38 cellular contexts compared by ENCODE assay signal in genomic region chr11:131852757-131853156, GRCh38.
"Had no signal": no experiment of that assay in that cellular context is flagged by ENCODE, and none has a peak within 500 bp of the region (broad histone marks: within the 10 kb centered on the region; RNA-seq: fewer than 3 reads in every experiment).

No MANE protein-coding gene starts in this region.

- ATAC-seq: activated naive CD4-positive, alpha-beta T cell treated with anti-CD3 and anti-CD28 coated beads, Interleukin-2, amount 50 U/mL, for 72 hours; activated naive CD8-positive, alpha-beta T cell treated with anti-CD3 and anti-CD28 coated beads, Interleukin-2, amount 50 U/mL, for 24 hours; activated T-cell treated with anti-CD3 and anti-CD28 coated beads, Interleukin-2, amount 50 U/mL, for 4 hours; activated T-cell treated with anti-CD3 and anti-CD28 coated beads, Interleukin-2, amount 50 U/mL, for 72 hours; activated T-helper 17 cell treated with anti-CD3 and anti-CD28 coated beads, Interleukin-2, amount 50 U/mL, for 72 hours; body of pancreas had no signal

- H3K9me3 ChIP-seq: adrenal gland, ascending aorta, body of pancreas, breast epithelium had no signal

- H3K36me3 Mint-ChIP-seq: activated naive CD4-positive, alpha-beta T cell treated with anti-CD3 and anti-CD28 coated beads, Interleukin-2, amount 10 ng/mL, durations not matched to agents 7 days and 5 days; activated naive CD4-positive, alpha-beta T cell treated with anti-CD3 and anti-CD28 coated beads, Interleukin-2, amount 50 U/mL, for 24 hours; activated naive CD4-positive, alpha-beta T cell treated with anti-CD3 and anti-CD28 coated beads, Interleukin-2, amount 50 U/mL, for 72 hours; activated naive CD8-positive, alpha-beta T cell; activated naive CD8-positive, alpha-beta T cell treated with anti-CD3 and anti-CD28 coated beads for 36 hours; activated naive CD8-positive, alpha-beta T cell treated with anti-CD3 and anti-CD28 coated beads, Interleukin-2, amount 10 ng/mL, durations not matched to agents 7 days and 5 days; brain had no signal

- H3K4me3 Mint-ChIP-seq: activated naive CD4-positive, alpha-beta T cell treated with anti-CD3 and anti-CD28 coated beads for 36 hours; activated naive CD4-positive, alpha-beta T cell treated with anti-CD3 and anti-CD28 coated beads, Interleukin-2, amount 10 ng/mL, durations not matched to agents 7 days and 5 days; activated naive CD4-positive, alpha-beta T cell treated with anti-CD3 and anti-CD28 coated beads, Interleukin-2, amount 50 U/mL, for 24 hours; activated naive CD8-positive, alpha-beta T cell; activated naive CD8-positive, alpha-beta T cell treated with anti-CD3 and anti-CD28 coated beads for 36 hours; activated naive CD8-positive, alpha-beta T cell treated with anti-CD3 and anti-CD28 coated beads, Interleukin-2, amount 10 ng/mL, durations not matched to agents 7 days and 5 days; activated naive CD8-positive, alpha-beta T cell treated with anti-CD3 and anti-CD28 coated beads, Interleukin-2, amount 50 U/mL, for 24 hours; activated T-cell treated with anti-CD3 and anti-CD28 coated beads, Interleukin-2, amount 50 U/mL, for 24 hours; activated T-cell treated with anti-CD3 and anti-CD28 coated beads, Interleukin-2, amount 50 U/mL, for 4 hours; activated T-cell treated with anti-CD3 and anti-CD28 coated beads, Interleukin-2, amount 50 U/mL, for 72 hours; activated T-helper 1 cell treated with anti-CD3 and anti-CD28 coated beads, Interleukin-12 subunit alpha, Interleukin-12 subunit beta, Interleukin-2, Interleukin-4 antibody, amounts not matched to agents 30 ng/mL and 10 ng/mL and 1 ng/mL, durations not matched to agents 14 hours and 24 hours and 36 hours; activated T-helper 17 cell treated with anti-CD3 and anti-CD28 coated beads, Interleukin-2, amount 50 U/mL, for 72 hours; brain; central memory CD8-positive, alpha-beta T cell had no signal

- DNase-seq: activated effector memory CD4-positive, alpha-beta T cell treated with anti-CD3 and anti-CD28 coated beads, Interleukin-2, amount 50 U/mL, for 16 hours; activated effector memory CD4-positive, alpha-beta T cell treated with Interleukin-2 at 50 U/mL for 16 hours; activated gamma-delta T cell; activated gamma-delta T cell treated with Interleukin-2 at 50 U/mL for 16 hours; activated naive CD4-positive, alpha-beta T cell; activated naive CD4-positive, alpha-beta T cell treated with anti-CD3 and anti-CD28 coated beads for 36 hours; activated naive CD4-positive, alpha-beta T cell treated with anti-CD3 and anti-CD28 coated beads, Interleukin-2, amount 10 ng/mL, durations not matched to agents 7 days and 5 days; activated naive CD4-positive, alpha-beta T cell treated with anti-CD3 and anti-CD28 coated beads, Interleukin-2, amount 50 U/mL, for 16 hours; activated naive CD4-positive, alpha-beta T cell treated with Interleukin-2 at 50 U/mL for 16 hours; activated naive CD8-positive, alpha-beta T cell treated with anti-CD3 and anti-CD28 coated beads for 36 hours; activated naive CD8-positive, alpha-beta T cell treated with anti-CD3 and anti-CD28 coated beads, Interleukin-2, amount 10 ng/mL, durations not matched to agents 7 days and 5 days; activated naive CD8-positive, alpha-beta T cell treated with anti-CD3 and anti-CD28 coated beads, Interleukin-2, amount 50 U/mL, for 24 hours; activated T-cell treated with anti-CD3 and anti-CD28 coated beads, Interleukin-2, amount 50 U/mL, for 1 hour; activated T-cell treated with anti-CD3 and anti-CD28 coated beads, Interleukin-2, amount 50 U/mL, for 24 hours; activated T-cell treated with anti-CD3 and anti-CD28 coated beads, Interleukin-2, amount 50 U/mL, for 4 hours; activated T-cell treated with anti-CD3 and anti-CD28 coated beads, Interleukin-2, amount 50 U/mL, for 48 hours; activated T-cell treated with anti-CD3 and anti-CD28 coated beads, Interleukin-2, amount 50 U/mL, for 72 hours; adrenal gland; amniotic stem cell; amygdala; anterior cingulate cortex; aorta; body of pancreas; brain microvascular endothelial cell; caudate nucleus; central memory CD4-positive, alpha-beta T cell; cerebellar nuclear complex had no signal

- H3K4me1 ChIP-seq: adrenal gland, ascending aorta, body of pancreas, breast epithelium had no signal

- H3K27ac ChIP-seq: adrenal gland, ascending aorta, body of pancreas, brain microvascular endothelial cell, breast epithelium, cardiac muscle cell had no signal

- H3K27me3 Mint-ChIP-seq: activated naive CD4-positive, alpha-beta T cell treated with anti-CD3 and anti-CD28 coated beads, Interleukin-2, amount 10 ng/mL, durations not matched to agents 7 days and 5 days; activated naive CD8-positive, alpha-beta T cell; activated naive CD8-positive, alpha-beta T cell treated with anti-CD3 and anti-CD28 coated beads for 36 hours; activated naive CD8-positive, alpha-beta T cell treated with anti-CD3 and anti-CD28 coated beads, Interleukin-2, amount 10 ng/mL, durations not matched to agents 7 days and 5 days; activated naive CD8-positive, alpha-beta T cell treated with anti-CD3 and anti-CD28 coated beads, Interleukin-2, amount 50 U/mL, for 24 hours; activated T-cell treated with anti-CD3 and anti-CD28 coated beads, Interleukin-2, amount 50 U/mL, for 24 hours; activated T-helper 17 cell treated with anti-CD3 and anti-CD28 coated beads, Interleukin-2, amount 50 U/mL, for 72 hours; central memory CD8-positive, alpha-beta T cell had no signal

- H3K4me3 ChIP-seq: adrenal gland, ascending aorta, body of pancreas, breast epithelium, cardiac muscle cell had no signal

- H3K9me3 Mint-ChIP-seq: activated naive CD4-positive, alpha-beta T cell treated with anti-CD3 and anti-CD28 coated beads for 36 hours; activated naive CD4-positive, alpha-beta T cell treated with anti-CD3 and anti-CD28 coated beads, Interleukin-2, amount 50 U/mL, for 24 hours; activated naive CD8-positive, alpha-beta T cell treated with anti-CD3 and anti-CD28 coated beads, Interleukin-2, amount 10 ng/mL, durations not matched to agents 7 days and 5 days; activated T-cell treated with anti-CD3 and anti-CD28 coated beads, Interleukin-2, amount 50 U/mL, for 4 hours; activated T-helper 1 cell treated with anti-CD3 and anti-CD28 coated beads, Interleukin-12 subunit alpha, Interleukin-12 subunit beta, Interleukin-2, Interleukin-4 antibody, amounts not matched to agents 30 ng/mL and 10 ng/mL and 1 ng/mL, durations not matched to agents 14 hours and 24 hours and 36 hours; activated T-helper 17 cell treated with anti-CD3 and anti-CD28 coated beads, Interleukin-2, amount 50 U/mL, for 72 hours; activated T-helper 2 cell treated with anti-CD3 and anti-CD28 coated beads, Interferon-gamma antibody, Interleukin-2, Interleukin-4, amounts not matched to agents 10 μg/mL and 5 μg/mL and 100 μg/mL, durations not matched to agents 14 hours and 24 hours and 36 hours; brain had no signal

- H3K27me3 ChIP-seq: adrenal gland, ascending aorta, body of pancreas, brain microvascular endothelial cell, breast epithelium had no signal

- H3K36me3 ChIP-seq: adrenal gland, ascending aorta, brain microvascular endothelial cell, breast epithelium, cardiac muscle cell had no signal

- H3K4me1 Mint-ChIP-seq: activated naive CD4-positive, alpha-beta T cell treated with anti-CD3 and anti-CD28 coated beads, Interleukin-2, amount 10 ng/mL, durations not matched to agents 7 days and 5 days; activated naive CD4-positive, alpha-beta T cell treated with anti-CD3 and anti-CD28 coated beads, Interleukin-2, amount 50 U/mL, for 24 hours; activated naive CD8-positive, alpha-beta T cell treated with anti-CD3 and anti-CD28 coated beads for 36 hours; activated naive CD8-positive, alpha-beta T cell treated with anti-CD3 and anti-CD28 coated beads, Interleukin-2, amount 10 ng/mL, durations not matched to agents 7 days and 5 days; activated naive CD8-positive, alpha-beta T cell treated with anti-CD3 and anti-CD28 coated beads, Interleukin-2, amount 50 U/mL, for 24 hours; activated T-helper 17 cell treated with anti-CD3 and anti-CD28 coated beads, Interleukin-2, amount 50 U/mL, for 72 hours; central memory CD8-positive, alpha-beta T cell had no signal

- H3K27ac Mint-ChIP-seq: activated naive CD4-positive, alpha-beta T cell treated with anti-CD3 and anti-CD28 coated beads for 36 hours; activated naive CD4-positive, alpha-beta T cell treated with anti-CD3 and anti-CD28 coated beads, Interleukin-2, amount 10 ng/mL, durations not matched to agents 7 days and 5 days; activated naive CD4-positive, alpha-beta T cell treated with anti-CD3 and anti-CD28 coated beads, Interleukin-2, amount 50 U/mL, for 24 hours; activated naive CD4-positive, alpha-beta T cell treated with anti-CD3 and anti-CD28 coated beads, Interleukin-2, amount 50 U/mL, for 72 hours; activated naive CD8-positive, alpha-beta T cell; activated naive CD8-positive, alpha-beta T cell treated with anti-CD3 and anti-CD28 coated beads for 36 hours; activated naive CD8-positive, alpha-beta T cell treated with anti-CD3 and anti-CD28 coated beads, Interleukin-2, amount 10 ng/mL, durations not matched to agents 7 days and 5 days; activated naive CD8-positive, alpha-beta T cell treated with anti-CD3 and anti-CD28 coated beads, Interleukin-2, amount 50 U/mL, for 24 hours; activated T-cell treated with anti-CD3 and anti-CD28 coated beads, Interleukin-2, amount 50 U/mL, for 24 hours; activated T-cell treated with anti-CD3 and anti-CD28 coated beads, Interleukin-2, amount 50 U/mL, for 72 hours; activated T-helper 1 cell treated with anti-CD3 and anti-CD28 coated beads, Interleukin-12 subunit alpha, Interleukin-12 subunit beta, Interleukin-2, Interleukin-4 antibody, amounts not matched to agents 30 ng/mL and 10 ng/mL and 1 ng/mL, durations not matched to agents 14 hours and 24 hours and 36 hours; activated T-helper 17 cell treated with anti-CD3 and anti-CD28 coated beads, Interleukin-2, amount 50 U/mL, for 72 hours; activated T-helper 2 cell treated with anti-CD3 and anti-CD28 coated beads, Interferon-gamma antibody, Interleukin-2, Interleukin-4, amounts not matched to agents 10 μg/mL and 5 μg/mL and 100 μg/mL, durations not matched to agents 14 hours and 24 hours and 36 hours; brain had no signal
